9 cellular contexts compared by ENCODE assay signal in genomic region chr10:105974803-105975456, GRCh38.
DNase-seq lines count a peak whose midpoint lies in the region; ATAC-seq, FAIRE-seq and TF ChIP-seq lines count a peak whose summit lies in the region.
"Had no signal": no experiment of that assay in that cellular context is flagged by ENCODE, and none has a peak within 500 bp of the region (broad histone marks: within the 10 kb centered on the region; RNA-seq: fewer than 3 reads in every experiment).

No MANE protein-coding gene starts in this region.

- 32 to 38% (median 37%) methylated on average over 7 of the region's 7 CpGs for WGBS in small intestine, 3 donors

- POLR2A ChIA-PET in T-cell (lab: Charles Lee): no interaction called here

- H3K9me3 Mint-ChIP-seq in T-cell: peaks cover 0 to 3% (median 2%) of the 10 kb centered on the region in 3 donors

- H3K4me1 Mint-ChIP-seq in T-cell: peaks cover 0 to 6% (median 0%) of the 10 kb centered on the region in 3 donors
- H3K4me1 Mint-ChIP-seq: naive B cell had no signal

- H3K4me3 ChIP-seq in fibroblast of pulmonary artery (replicated peaks; ENCODE audit: low read depth, low read length) (peak overlapping the region; percentile 43), small intestine (ENCODE audit: low read depth in 1 of 2, low read length in 2 of 2) (no peak overlapping the region)

- no peaks in the 10 kb centered on the region for H3K4me1 ChIP-seq in small intestine (ENCODE audit: control insufficient read depth in 2 of 2, insufficient read depth in 1 of 2, low read depth in 1 of 2, low read length in 1 of 2)

- DNase-seq in NCI-H69 (lab: John Stamatoyannopoulos, UW): peak; percentile 36
- DNase-seq in fibroblast of pulmonary artery (ENCODE audit: low read depth): peak; percentile 43
- DNase-seq in small intestine: peak; percentile 19
- DNase-seq in activated CD4-positive, CD25-positive, alpha-beta regulatory T cell (lab: John Stamatoyannopoulos, UW): no peak
- no peak for DNase-seq in T-cell
- DNase-seq: naive B cell had no signal

- peak overlapping the region in 1 of 3 donors; percentile 34 for H3K4me3 Mint-ChIP-seq in T-cell
- H3K4me3 Mint-ChIP-seq: naive B cell had no signal

- CTCF ChIA-PET in T-cell (lab: Charles Lee): no interaction called here

- no peaks in the 10 kb centered on the region for H3K27me3 Mint-ChIP-seq in T-cell
- H3K27me3 Mint-ChIP-seq: naive B cell had no signal

- no peaks in the 10 kb centered on the region for H3K36me3 Mint-ChIP-seq in T-cell
- H3K36me3 Mint-ChIP-seq: naive B cell had no signal

- TF ChIP-seq CTCF in fibroblast of pulmonary artery (IDR thresholded peaks at IDR 0.05; ENCODE audit: low read length, missing control alignments): peak; percentile 84

- no peak overlapping the region for H3K27ac ChIP-seq in small intestine (ENCODE audit: low read depth in 1 of 2, low read length in 1 of 2)

- no peaks in the 10 kb centered on the region for H3K36me3 ChIP-seq in small intestine (ENCODE audit: control insufficient read depth in 2 of 2, insufficient read depth in 2 of 2, low read length in 2 of 2)

- FAIRE-seq in small intestine (lab: Jason Lieb, UNC): no peak
- FAIRE-seq: TTC549 had no signal

- H3K27me3 ChIP-seq in small intestine (ENCODE audit: control insufficient read depth in 2 of 2, insufficient read depth in 2 of 2, low read length in 2 of 2): no peaks in the 10 kb centered on the region

- H3K27ac Mint-ChIP-seq in T-cell: no peak overlapping the region

- ATAC-seq in GM18907 (IDR thresholded peaks at IDR 0.05; ENCODE audit: unreplicated experiment) (peak; percentile 78), T-cell (replicated peaks in 1 of 4) (no peak), HG03457 (IDR thresholded peaks at IDR 0.05; ENCODE audit: unreplicated experiment) (no peak)

- no peaks in the 10 kb centered on the region for H3K9me3 ChIP-seq in small intestine (ENCODE audit: control insufficient read depth, low read depth)

Comparison
In these comparisons a context has a peak if more than half of its experiments do, and no peak if none do; other contexts are left out.
1. DNase-seq: peak in NCI-H69 (single experiment), fibroblast of pulmonary artery (single experiment) and small intestine (single experiment); none in activated CD4-positive, CD25-positive, alpha-beta regulatory T cell (0 of 4) and T-cell (0 of 34).